In genomic region chr15:89575656-89576416, GRCh38 we compare ENCODE assay signal across 8 cellular contexts. TPM values are rescaled to one million over a fixed set of nuclear protein-coding genes. Genes with fewer than 3 reads are reported as not detected.
DNase-seq lines count a peak whose midpoint lies in the region; ATAC-seq and TF ChIP-seq lines count a peak whose summit lies in the region.

No MANE protein-coding gene starts in this region.

- no peaks in the 10 kb centered on the region for H3K9me3 Mint-ChIP-seq in activated CD8-positive, alpha-beta memory T cell treated with anti-CD3 and anti-CD28 coated beads, Interleukin-2, amount 10 ng/mL, durations not matched to agents 7 days and 5 days (ENCODE audit: low read depth)

- peaks cover 40% of the 10 kb centered on the region for H3K4me1 Mint-ChIP-seq in activated CD8-positive, alpha-beta memory T cell treated with anti-CD3 and anti-CD28 coated beads, Interleukin-2, amount 10 ng/mL, durations not matched to agents 7 days and 5 days

- peaks cover 14% of the 10 kb centered on the region for H3K27me3 Mint-ChIP-seq in activated CD8-positive, alpha-beta memory T cell treated with anti-CD3 and anti-CD28 coated beads, Interleukin-2, amount 10 ng/mL, durations not matched to agents 7 days and 5 days

- H3K27me3 ChIP-seq in Peyer's patch (no peaks in the 10 kb centered on the region), mucosa of stomach (ENCODE audit: control insufficient read depth, insufficient read depth, low read length) (peaks cover 5% of the 10 kb centered on the region), vagina (no peaks in the 10 kb centered on the region)

- H3K36me3 ChIP-seq in Peyer's patch (no peaks in the 10 kb centered on the region), mucosa of stomach (ENCODE audit: control insufficient read depth, insufficient read depth, low read length) (no peaks in the 10 kb centered on the region), vagina (no peaks in the 10 kb centered on the region)

- TF ChIP-seq CTCF in Peyer's patch (IDR thresholded peaks at IDR 0.05) (no peak), vagina (IDR thresholded peaks at IDR 0.05) (no peak)

- CTCF ChIA-PET in activated CD8-positive, alpha-beta memory T cell treated with anti-CD3 and anti-CD28 coated beads, Interleukin-2, amount 10 ng/mL, durations not matched to agents 7 days and 5 days (lab: Charles Lee), result interaction anchor here (1.0 to 1.5 kb wide), 4 partner anchors 34 to 80 kb away, joined by 3 read pairs; no protein-coding TSS in a partner anchor

- H3K4me3 Mint-ChIP-seq in activated CD8-positive, alpha-beta memory T cell treated with anti-CD3 and anti-CD28 coated beads, Interleukin-2, amount 10 ng/mL, durations not matched to agents 7 days and 5 days, result peak overlapping the region; percentile 87

- intact Hi-C loops in vagina (cut with DNase I), result no loop called here

- H3K9me3 ChIP-seq in Peyer's patch, result no peaks in the 10 kb centered on the region
- no peaks in the 10 kb centered on the region for H3K9me3 ChIP-seq in mucosa of stomach (ENCODE audit: control insufficient read depth, low read length)
- H3K9me3 ChIP-seq in vagina, result no peaks in the 10 kb centered on the region

- H3K27ac Mint-ChIP-seq in activated CD8-positive, alpha-beta memory T cell treated with anti-CD3 and anti-CD28 coated beads, Interleukin-2, amount 10 ng/mL, durations not matched to agents 7 days and 5 days, result peak overlapping the region; percentile 76

- TF ChIP-seq POLR2A in Peyer's patch (IDR thresholded peaks at IDR 0.05) (no peak), vagina (IDR thresholded peaks at IDR 0.05) (no peak)

- peak; percentile 17 for ATAC-seq in activated CD8-positive, alpha-beta memory T cell treated with anti-CD3 and anti-CD28 coated beads, Interleukin-2, amount 10 ng/mL, durations not matched to agents 7 days and 5 days
- ATAC-seq in HG02840 (IDR thresholded peaks at IDR 0.05; ENCODE audit: low FRiP score, unreplicated experiment), result peak; percentile 14

- peaks cover 0 to 9% (median 0%) of the 10 kb centered on the region in 4 donors for H3K4me1 ChIP-seq in Peyer's patch
- peaks cover 5% of the 10 kb centered on the region for H3K4me1 ChIP-seq in mucosa of stomach (ENCODE audit: control insufficient read depth, insufficient read depth, low read length)
- H3K4me1 ChIP-seq in vagina, result peaks cover 12% of the 10 kb centered on the region

- peaks cover 39% of the 10 kb centered on the region for H3K36me3 Mint-ChIP-seq in activated CD8-positive, alpha-beta memory T cell treated with anti-CD3 and anti-CD28 coated beads, Interleukin-2, amount 10 ng/mL, durations not matched to agents 7 days and 5 days

- H3K9ac ChIP-seq in mucosa of stomach (ENCODE audit: low read length), result peak overlapping the region; percentile 6

- H3K27ac ChIP-seq in Peyer's patch (no peak overlapping the region), vagina (no peak overlapping the region)

- peak overlapping the region; percentile 52 to 96 (median 82) for H3K4me3 ChIP-seq in Peyer's patch
- peak overlapping the region; percentile 37 for H3K4me3 ChIP-seq in mucosa of stomach (ENCODE audit: low read length)
- H3K4me3 ChIP-seq in vagina, result peak overlapping the region; percentile 63 to 85

- DNase-seq in activated CD8-positive, alpha-beta memory T cell treated with anti-CD3 and anti-CD28 coated beads, Interleukin-2, amount 10 ng/mL, durations not matched to agents 7 days and 5 days, result peak; percentile 55
- no peak for DNase-seq in activated CD8-positive, alpha-beta memory T cell treated with anti-CD3 and anti-CD28 coated beads for 24 hours
- DNase-seq in Peyer's patch (no peak), dermis blood vessel endothelial cell (peak; percentile 36), vagina (ENCODE audit: extremely low spot score in 2 of 2) (no peak), HPDE6-E6E7 (ENCODE audit: extremely low spot score) (no peak)

RNA-seq across cellular contexts. Expression of gene TICRR, which starts 0.6 kb away (rescaled TPM):
- 10 to 100 TPM; 30.8 to 35.5 TPM for total RNA-seq in activated CD8-positive, alpha-beta memory T cell treated with anti-CD3 and anti-CD28 coated beads, Interleukin-2, amount 10 ng/mL, durations not matched to agents 7 days and 5 days
- total RNA-seq in Peyer's patch (1 to 10 TPM; 2.3 to 8.3 (median 3.2) TPM), dermis blood vessel endothelial cell (2.2 and 7.0 TPM in 2 replicates), vagina (5.2 TPM)

Comparison
In these comparisons a context has a peak if more than half of its experiments do, and no peak if none do; other contexts are left out.
1. DNase-seq: peak in activated CD8-positive, alpha-beta memory T cell treated with anti-CD3 and anti-CD28 coated beads, Interleukin-2, amount 10 ng/mL, durations not matched to agents 7 days and 5 days (single experiment) and dermis blood vessel endothelial cell (single experiment); none in activated CD8-positive, alpha-beta memory T cell treated with anti-CD3 and anti-CD28 coated beads for 24 hours (single experiment), Peyer's patch (0 of 3), vagina (0 of 2) and HPDE6-E6E7 (single experiment).
2. Peak in every context shown above with its lines, with median percentiles within 50 percentile points of each other: H3K4me3 ChIP-seq.